34 cellular contexts compared by ENCODE assay signal in genomic region chr9:71884005-71884404, GRCh38.
"Had no signal": no experiment of that assay in that cellular context is flagged by ENCODE, and none has a peak within 500 bp of the region (broad histone marks: within the 10 kb centered on the region; RNA-seq: fewer than 3 reads in every experiment).

No MANE protein-coding gene starts in this region.

- H3K27me3 ChIP-seq: ascending aorta, cardiac muscle cell had no signal

- ATAC-seq: activated CD4-positive, alpha-beta T cell treated with anti-CD3 and anti-CD28 coated beads for 36 hours; activated T-cell treated with anti-CD3 and anti-CD28 coated beads, Interleukin-2, amount 50 U/mL, for 72 hours; activated T-helper 17 cell treated with anti-CD3 and anti-CD28 coated beads, Interleukin-2, amount 50 U/mL, for 72 hours; Right ventricle myocardium inferior; SK-N-SH treated with all-trans-retinoic acid at 6 μM for 48 hours; T-cell; T-helper 17 cell had no signal

- H3K4me3 ChIP-seq: ascending aorta, cardiac muscle cell, PC-9 had no signal

- H3K4me2 ChIP-seq: PC-9 had no signal

- DNase-seq: activated CD4-positive, alpha-beta memory T cell treated with anti-CD3 and anti-CD28 coated beads for 36 hours; activated CD4-positive, alpha-beta T cell treated with anti-CD3 and anti-CD28 coated beads for 36 hours; activated CD4-positive, alpha-beta T cell treated with anti-CD3 and anti-CD28 coated beads, Interleukin-2, amount 10 ng/mL, durations not matched to agents 7 days and 5 days; activated effector memory CD4-positive, alpha-beta T cell treated with anti-CD3 and anti-CD28 coated beads, Interleukin-2, amount 50 U/mL, for 16 hours; activated naive CD4-positive, alpha-beta T cell; activated naive CD4-positive, alpha-beta T cell treated with anti-CD3 and anti-CD28 coated beads, Interleukin-2, amount 50 U/mL, for 16 hours; activated naive CD8-positive, alpha-beta T cell treated with anti-CD3 and anti-CD28 coated beads for 36 hours; activated T-cell treated with anti-CD3 and anti-CD28 coated beads, Interleukin-2, amount 50 U/mL, for 1 hour; activated T-cell treated with anti-CD3 and anti-CD28 coated beads, Interleukin-2, amount 50 U/mL, for 72 hours; amygdala; Karpas-422; NCI-H1105; NCI-H1417 treated with DMSO at 0.1 percent for 48 hours; NCI-H1694; NCI-H1930; NCI-H2081 treated with DMSO at 0.1 percent for 48 hours; NCI-H2171; NCI-H510A; NCI-H526; NCI-H748 treated with DMSO at 0.1 percent for 48 hours; NK-92 treated with Interleukin-12 subunit alpha and Interleukin-12 subunit beta, amount 100 ng/mL, for 24 hours; PC-9; SIG-M5; T-cell; T-helper 17 cell; T1000; WERI-Rb-1 had no signal

- H3K27ac Mint-ChIP-seq: activated CD4-positive, alpha-beta memory T cell treated with anti-CD3 and anti-CD28 coated beads for 36 hours; activated CD4-positive, alpha-beta T cell treated with anti-CD3 and anti-CD28 coated beads for 36 hours; activated CD4-positive, alpha-beta T cell treated with anti-CD3 and anti-CD28 coated beads, Interleukin-2, amount 10 ng/mL, durations not matched to agents 7 days and 5 days; activated naive CD8-positive, alpha-beta T cell treated with anti-CD3 and anti-CD28 coated beads for 36 hours; activated T-cell treated with anti-CD3 and anti-CD28 coated beads, Interleukin-2, amount 50 U/mL, for 72 hours; activated T-helper 17 cell treated with anti-CD3 and anti-CD28 coated beads, Interleukin-2, amount 50 U/mL, for 72 hours; T-helper 17 cell had no signal

- H3K36me3 ChIP-seq: ascending aorta, cardiac muscle cell, WERI-Rb-1 had no signal

- H3K27ac ChIP-seq: ascending aorta, cardiac muscle cell, PC-9, RWPE1, WERI-Rb-1 had no signal

- H2AFZ ChIP-seq: PC-9 had no signal

- H3K4me3 Mint-ChIP-seq: activated CD4-positive, alpha-beta memory T cell treated with anti-CD3 and anti-CD28 coated beads for 36 hours; activated CD4-positive, alpha-beta T cell treated with anti-CD3 and anti-CD28 coated beads for 36 hours; activated CD4-positive, alpha-beta T cell treated with anti-CD3 and anti-CD28 coated beads, Interleukin-2, amount 10 ng/mL, durations not matched to agents 7 days and 5 days; activated naive CD8-positive, alpha-beta T cell treated with anti-CD3 and anti-CD28 coated beads for 36 hours; activated T-cell treated with anti-CD3 and anti-CD28 coated beads, Interleukin-2, amount 50 U/mL, for 72 hours; activated T-helper 17 cell treated with anti-CD3 and anti-CD28 coated beads, Interleukin-2, amount 50 U/mL, for 72 hours; central memory CD8-positive, alpha-beta T cell; T-cell; T-helper 17 cell had no signal

- H3K27me3 Mint-ChIP-seq: activated CD4-positive, alpha-beta memory T cell treated with anti-CD3 and anti-CD28 coated beads for 36 hours; activated CD4-positive, alpha-beta T cell treated with anti-CD3 and anti-CD28 coated beads for 36 hours; activated CD4-positive, alpha-beta T cell treated with anti-CD3 and anti-CD28 coated beads, Interleukin-2, amount 10 ng/mL, durations not matched to agents 7 days and 5 days; activated naive CD8-positive, alpha-beta T cell treated with anti-CD3 and anti-CD28 coated beads for 36 hours; activated T-helper 17 cell treated with anti-CD3 and anti-CD28 coated beads, Interleukin-2, amount 50 U/mL, for 72 hours; central memory CD8-positive, alpha-beta T cell; T-cell; T-helper 17 cell had no signal
